Comparison of ENCODE assay signal across 19 cellular contexts in genomic region chr5:96329294-96329693, GRCh38.
A peak's percentile ranks its signal among the peaks of the same experiment; 100 is the strongest.
DNase-seq lines count a peak whose midpoint lies in the region; ATAC-seq, FAIRE-seq and TF ChIP-seq lines count a peak whose summit lies in the region.
"Had no signal": no experiment of that assay in that cellular context is flagged by ENCODE, and none has a peak within 500 bp of the region (broad histone marks: within the 10 kb centered on the region; RNA-seq: fewer than 3 reads in every experiment).

No MANE protein-coding gene starts in this region.

- dilution Hi-C loops in IMR-90 (cut with HindIII; ENCODE audit: low sequenced_read_pairs, unreplicated experiment): no loop called here

- H2BK120ac ChIP-seq in IMR-90 (ENCODE audit: low read depth, low read length): peak overlapping the region; percentile 65; the same call in 1 of the 2 replicates

- no peak overlapping the region for H2AK5ac ChIP-seq in IMR-90 (ENCODE audit: low read depth, low read length)

- peak overlapping the region; percentile 36 for H4K5ac ChIP-seq in IMR-90 (ENCODE audit: low read depth, low read length)

- peak overlapping the region; percentile 19 to 53; a peak in 2 of 6 replicates for H3K27ac ChIP-seq in A549
- no peak overlapping the region for H3K27ac ChIP-seq in IMR-90 (ENCODE audit: insufficient read depth, low read length)
- H3K27ac ChIP-seq: BLaER1 treated with 17β-estradiol and CSF1 and Interleukin-3, amounts not matched to agents 10 nM and 100 nM; PC-9 had no signal

- H3K9me3 ChIP-seq in A549 (no peaks in the 10 kb centered on the region; the same call in 2 of the 3 replicates), IMR-90 (ENCODE audit: control insufficient read depth, insufficient read depth, low read length) (no peaks in the 10 kb centered on the region)
- H3K9me3 ChIP-seq: BLaER1 treated with 17β-estradiol and CSF1 and Interleukin-3, amounts not matched to agents 10 nM and 100 nM had no signal

- peaks cover 36% of the 10 kb centered on the region for H3K4me1 ChIP-seq in A549
- peaks cover 20% of the 10 kb centered on the region for H3K4me1 ChIP-seq in IMR-90 (ENCODE audit: control insufficient read depth, insufficient read depth, low read length)

- peak overlapping the region; percentile 47 for H3K18ac ChIP-seq in IMR-90 (ENCODE audit: low read depth, low read length)

- ATAC-seq in A549 (no peak), IMR-90 (ENCODE audit: low read depth) (no peak), GM21367 (IDR thresholded peaks at IDR 0.05; ENCODE audit: unreplicated experiment) (no peak)
- ATAC-seq: GM12878 had no signal

- H3K9me1 ChIP-seq in IMR-90 (ENCODE audit: insufficient read depth, low read length): peaks cover 2% of the 10 kb centered on the region; the same call in 1 of the 2 replicates

- WGBS in A549 (ENCODE audit: missing lambda C conversion rate): 81% methylated on average over 1 of the region's 1 CpG
- WGBS in IMR-90 (ENCODE audit: extremely low coverage in 2 of 2, insufficient read length in 1 of 2), 2 experiments: 80% methylated on average over 1 of the region's 1 CpG; no CpG with 5 or more reads in 1 of the 2 experiments

- H3K56ac ChIP-seq in IMR-90 (ENCODE audit: extremely low read depth, insufficient read depth, low read length): no peak overlapping the region

- no peak overlapping the region for H2AK9ac ChIP-seq in IMR-90 (replicated peaks; ENCODE audit: low read depth, low read length, poor library complexity)

- H3K27me3 Mint-ChIP-seq in chondrocyte (ENCODE audit: low read depth) (no peaks in the 10 kb centered on the region), nephron progenitor cell (ENCODE audit: low read depth, poor library complexity) (peaks cover 5% of the 10 kb centered on the region)

- H3K27ac Mint-ChIP-seq in chondrocyte (ENCODE audit: unreplicated experiment) (peak overlapping the region; percentile 42), nephron progenitor cell (no peak overlapping the region)
- H3K27ac Mint-ChIP-seq: CD8-positive, alpha-beta memory T cell had no signal

- H3K79me1 ChIP-seq in IMR-90 (ENCODE audit: low read depth in 1 of 2, low read length in 2 of 2): no peaks in the 10 kb centered on the region

- in situ Hi-C loops in IMR-90 (cut with MboI; ENCODE audit: low sequenced_read_pairs): loop anchor here (5.0 kb wide), 1 partner anchor 372 kb away; no protein-coding TSS in a partner anchor

- TF ChIP-seq RAD21 in A549 (conservative IDR thresholded peaks at IDR 0.05 in 1 of 2, IDR thresholded peaks at IDR 0.05 in 1 of 2): no peak
- no peak for TF ChIP-seq RAD21 in IMR-90 (IDR thresholded peaks at IDR 0.05; ENCODE audit: low read length)

- H3K36me3 ChIP-seq in IMR-90 (ENCODE audit: control insufficient read depth, insufficient read depth, low read length): no peaks in the 10 kb centered on the region
- H3K36me3 ChIP-seq: BLaER1 treated with 17β-estradiol and CSF1 and Interleukin-3, amounts not matched to agents 10 nM and 100 nM had no signal

- H4K20me1 ChIP-seq in IMR-90 (ENCODE audit: insufficient read depth, low read length): no peaks in the 10 kb centered on the region
- H4K20me1 ChIP-seq: BLaER1 treated with 17β-estradiol and CSF1 and Interleukin-3, amounts not matched to agents 10 nM and 100 nM had no signal

- TF ChIP-seq CTCF in A549 (IDR thresholded peaks at IDR 0.05) (no peak), IMR-90 (conservative IDR thresholded peaks at IDR 0.05; ENCODE audit: low read depth, low read length) (no peak), chondrocyte (IDR thresholded peaks at IDR 0.05) (no peak), nephron progenitor cell (IDR thresholded peaks at IDR 0.05) (no peak)

- no peak overlapping the region for H4K91ac ChIP-seq in IMR-90 (ENCODE audit: insufficient read depth, low read depth, low read length)

- POLR2A ChIA-PET in A549 (lab: Yijun Ruan, JAX): no interaction called here
- POLR2A ChIA-PET in IMR-90 (lab: Charles Lee; ENCODE audit: unreplicated experiment): interaction anchor here (0.6 kb wide), 1 partner anchor 203 kb away, joined by 3 read pairs; no protein-coding TSS in a partner anchor

- DNase-seq in A549 (ENCODE audit: low read depth in 1 of 2, low spot score in 1 of 2): no peak
- no peak for DNase-seq in IMR-90
- no peak for DNase-seq in chondrocyte (ENCODE audit: low spot score)
- DNase-seq in nephron progenitor cell: peak; percentile 28
- DNase-seq in D341Med (ENCODE audit: low spot score): no peak
- DNase-seq in T-helper 2 cell: no peak
- no peak for DNase-seq in NCI-H82 (lab: John Stamatoyannopoulos, UW)
- DNase-seq: CD8-positive, alpha-beta memory T cell; GDM1; H7; Kasumi-1; NCI-H1105; NCI-H1694 treated with DMSO at 0.1 percent for 48 hours; NCI-H446 treated with DMSO at 0.1 percent for 48 hours; NCI-H748 treated with DMSO at 0.1 percent for 48 hours; PC-9 had no signal

- no peaks in the 10 kb centered on the region for H3K27me3 ChIP-seq in IMR-90 (ENCODE audit: control insufficient read depth, insufficient read depth, low read length)
- H3K27me3 ChIP-seq: BLaER1 treated with 17β-estradiol and CSF1 and Interleukin-3, amounts not matched to agents 10 nM and 100 nM had no signal

- no peak for TF ChIP-seq POLR2A in A549 (IDR thresholded peaks at IDR 0.05; ENCODE audit: low read length)
- no peak for TF ChIP-seq POLR2A in IMR-90 (IDR thresholded peaks at IDR 0.05; ENCODE audit: low read depth, low read length)

- CTCF ChIA-PET in A549 (lab: Yijun Ruan, JAX) (interaction anchor here (0.6 to 2.2 kb wide), 7 partner anchors 13 to 548 kb away, joined by 3 to 10 read pairs (median 3); partner anchors contain the start of gene ELL2), IMR-90 (lab: Yijun Ruan, JAX) (interaction anchor here (1.0 kb wide), 1 partner anchor 314 kb away, joined by 4 read pairs; no protein-coding TSS in a partner anchor)

- peak overlapping the region; percentile 7; the same call in 1 of the 2 replicates for H3K4ac ChIP-seq in IMR-90 (ENCODE audit: low read depth, low read length)

- no peak for TF ChIP-seq EP300 in A549 (IDR thresholded peaks at IDR 0.05)

- peaks cover 65% of the 10 kb centered on the region for H3K4me1 Mint-ChIP-seq in chondrocyte (ENCODE audit: low read depth)
- peaks cover 64% of the 10 kb centered on the region for H3K4me1 Mint-ChIP-seq in nephron progenitor cell
- H3K4me1 Mint-ChIP-seq: CD8-positive, alpha-beta memory T cell had no signal

- FAIRE-seq in A549 (lab: Jason Lieb, UNC): no peak
- FAIRE-seq: GM12878 had no signal

- H3K14ac ChIP-seq in IMR-90 (replicated peaks; ENCODE audit: low read depth, low read length): no peak overlapping the region; the same call in 1 of the 2 replicates

- no peak overlapping the region for H3K23ac ChIP-seq in IMR-90 (ENCODE audit: low read depth, low read length)

- H3K4me3 Mint-ChIP-seq in chondrocyte (ENCODE audit: unreplicated experiment) (no peak overlapping the region), nephron progenitor cell (peak overlapping the region; percentile 39)
- H3K4me3 Mint-ChIP-seq: CD8-positive, alpha-beta memory T cell had no signal

- H3K9me3 Mint-ChIP-seq in chondrocyte (ENCODE audit: low read depth): no peaks in the 10 kb centered on the region
- peaks cover 13% of the 10 kb centered on the region for H3K9me3 Mint-ChIP-seq in nephron progenitor cell

- H3K36me3 Mint-ChIP-seq in chondrocyte (ENCODE audit: low read depth) (no peaks in the 10 kb centered on the region), nephron progenitor cell (ENCODE audit: low read depth) (peaks cover 13% of the 10 kb centered on the region)

- peak overlapping the region; percentile 43; the same call in 1 of the 2 replicates for H2BK20ac ChIP-seq in IMR-90 (ENCODE audit: low read depth, low read length)

- BruUV-seq in IMR-90 (replicated peaks; lab: Mats Ljungman, UMichigan): no TSS peak

- intact Hi-C loops in IMR-90 (cut with micrococcal nuclease): no loop called here

- H4K8ac ChIP-seq in IMR-90 (ENCODE audit: low read depth in 2 of 2, low read length in 2 of 2): peak overlapping the region in 1 of 2 experiments; percentile 38; a peak in 3 of 4 replicates

- peak overlapping the region; percentile 26 for H2BK5ac ChIP-seq in IMR-90 (ENCODE audit: low read depth, low read length, poor library complexity, severe bottlenecking)

- no peak overlapping the region for H3K9ac ChIP-seq in IMR-90 (ENCODE audit: low read depth, low read length)
- H3K9ac ChIP-seq: BLaER1 treated with 17β-estradiol and CSF1 and Interleukin-3, amounts not matched to agents 10 nM and 100 nM had no signal

- H2AFZ ChIP-seq in IMR-90 (replicated peaks; ENCODE audit: low read length, poor library complexity): no peak overlapping the region
- H2AFZ ChIP-seq: PC-9 had no signal

- no peak overlapping the region; the same call in 2 of the 3 replicates for H3K4me2 ChIP-seq in A549
- no peak overlapping the region for H3K4me2 ChIP-seq in IMR-90 (ENCODE audit: low read depth, low read length)
- H3K4me2 ChIP-seq: PC-9 had no signal

- peak overlapping the region; percentile 30; the same call in 1 of the 3 replicates for H2BK15ac ChIP-seq in IMR-90 (ENCODE audit: low read depth, low read length)

- H3K4me3 ChIP-seq in A549 (no peak overlapping the region), IMR-90 (ENCODE audit: insufficient read depth, low read depth, low read length) (no peak overlapping the region)
- H3K4me3 ChIP-seq: BLaER1 treated with 17β-estradiol and CSF1 and Interleukin-3, amounts not matched to agents 10 nM and 100 nM; GM12878; PC-9 had no signal

TF ChIP-seq in A549, 52 proteins besides CTCF, POLR2A, EP300 and RAD21 (continues in another document):
- TF ChIP-seq USF2 (IDR thresholded peaks at IDR 0.05): no peak
- TF ChIP-seq JUNB (IDR thresholded peaks at IDR 0.05): no peak

TF ChIP-seq in IMR-90, 13 proteins besides CTCF, POLR2A, EP300 and RAD21 (continues in another document):
- TF ChIP-seq RCOR1 (IDR thresholded peaks at IDR 0.05; ENCODE audit: insufficient replicate concordance, low read length) (no peak), CHD1 (IDR thresholded peaks at IDR 0.05; ENCODE audit: low read depth, low read length) (no peak), USF2 (IDR thresholded peaks at IDR 0.05; ENCODE audit: low read depth, low read length) (no peak)
- TF ChIP-seq, protein P1, sequence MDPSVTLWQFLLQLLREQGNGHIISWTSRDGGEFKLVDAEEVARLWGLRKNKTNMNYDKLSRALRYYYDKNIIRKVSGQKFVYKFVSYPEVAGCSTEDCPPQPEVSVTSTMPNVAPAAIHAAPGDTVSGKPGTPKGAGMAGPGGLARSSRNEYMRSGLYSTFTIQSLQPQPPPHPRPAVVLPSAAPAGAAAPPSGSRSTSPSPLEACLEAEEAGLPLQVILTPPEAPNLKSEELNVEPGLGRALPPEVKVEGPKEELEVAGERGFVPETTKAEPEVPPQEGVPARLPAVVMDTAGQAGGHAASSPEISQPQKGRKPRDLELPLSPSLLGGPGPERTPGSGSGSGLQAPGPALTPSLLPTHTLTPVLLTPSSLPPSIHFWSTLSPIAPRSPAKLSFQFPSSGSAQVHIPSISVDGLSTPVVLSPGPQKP (IDR thresholded peaks at IDR 0.05; ENCODE audit: borderline replicate concordance, low read depth, low read length): no peak
